In genomic region chr11:77044356-77044755, GRCh38 we compare ENCODE assay signal across 8 cellular contexts. TPM values are rescaled to one million over a fixed set of nuclear protein-coding genes. Genes with fewer than 3 reads are reported as not detected.
"Had no signal": no experiment of that assay in that cellular context is flagged by ENCODE, and none has a peak within 500 bp of the region (broad histone marks: within the 10 kb centered on the region; RNA-seq: fewer than 3 reads in every experiment).

No MANE protein-coding gene starts in this region.

- H3K36me3 ChIP-seq: HAP-1 had no signal

- H3K9ac ChIP-seq: GM23248 had no signal

- H3K27ac ChIP-seq: GM23248 had no signal

- ATAC-seq: HCT116 had no signal

- DNase-seq: GM23248, GOT3, HFFc6 had no signal

- H3K4me3 Mint-ChIP-seq: HFFc6, IgD-negative memory B cell had no signal

- H2AFZ ChIP-seq: GM23248 had no signal

- H3K9me3 ChIP-seq: HAP-1 had no signal

- H3K4me3 ChIP-seq: GM23248, HAP-1 had no signal

- H3K27ac Mint-ChIP-seq: HFFc6 had no signal

- H3K9me3 Mint-ChIP-seq: HFFc6 had no signal

- H3K36me3 Mint-ChIP-seq: IgD-negative memory B cell had no signal

RNA-seq across cellular contexts. Expression of gene B3GNT6, which starts 10.2 kb away (rescaled TPM):
- total RNA-seq: GM23248, H4, H7, HFFc6 had no signal
- polyA plus RNA-seq: GM23248, IgD-negative memory B cell had no signal

RNA-seq across cellular contexts. Expression of gene OMP, which starts 58.3 kb away (rescaled TPM):
- total RNA-seq: GM23248, H4, H7 had no signal
- polyA plus RNA-seq: GM23248, IgD-negative memory B cell had no signal
